In genomic region chr14:99538275-99538674, GRCh38 we compare ENCODE assay signal across 12 cellular contexts. TPM values are rescaled to one million over a fixed set of nuclear protein-coding genes. Genes with fewer than 3 reads are reported as not detected.
DNase-seq lines count a peak whose midpoint lies in the region; ATAC-seq and TF ChIP-seq lines count a peak whose summit lies in the region.
"Had no signal": no experiment of that assay in that cellular context is flagged by ENCODE, and none has a peak within 500 bp of the region (broad histone marks: within the 10 kb centered on the region; RNA-seq: fewer than 3 reads in every experiment).

No MANE protein-coding gene starts in this region.

- peaks cover 47% of the 10 kb centered on the region for H3K4me1 Mint-ChIP-seq in osteocyte (ENCODE audit: unreplicated experiment)

- peak; percentile 35 for DNase-seq in EH (ENCODE audit: low read depth)
- DNase-seq in RWPE1 (ENCODE audit: low spot score): no peak
- DNase-seq in fibroblast of peridontal ligament (ENCODE audit: extremely low read depth): peak; percentile 19
- no peak for DNase-seq in osteocyte (ENCODE audit: extremely low spot score, unreplicated experiment)
- DNase-seq in NCI-H146 treated with DMSO at 0.1 percent for 48 hours (lab: John Stamatoyannopoulos, UW; ENCODE audit: unreplicated experiment): no peak
- DNase-seq in NCI-H187 treated with DMSO at 0.1 percent for 48 hours (lab: John Stamatoyannopoulos, UW): no peak
- DNase-seq: NCI-H1436 treated with DMSO at 0.1 percent for 48 hours had no signal

- H3K9me3 Mint-ChIP-seq in osteocyte (ENCODE audit: unreplicated experiment): no peaks in the 10 kb centered on the region
- H3K9me3 Mint-ChIP-seq: activated T-helper 2 cell treated with anti-CD3 and anti-CD28 coated beads, Interferon-gamma antibody, Interleukin-2, Interleukin-4, amounts not matched to agents 10 μg/mL and 5 μg/mL and 100 μg/mL, durations not matched to agents 14 hours and 24 hours and 36 hours had no signal

- H3K36me3 Mint-ChIP-seq in osteocyte (ENCODE audit: unreplicated experiment): no peaks in the 10 kb centered on the region

- peak overlapping the region; percentile 23 for H3K27ac Mint-ChIP-seq in osteocyte (ENCODE audit: unreplicated experiment)
- H3K27ac Mint-ChIP-seq: activated T-helper 2 cell treated with anti-CD3 and anti-CD28 coated beads, Interferon-gamma antibody, Interleukin-2, Interleukin-4, amounts not matched to agents 10 μg/mL and 5 μg/mL and 100 μg/mL, durations not matched to agents 14 hours and 24 hours and 36 hours had no signal

- POLR2A ChIA-PET in RWPE1 (lab: Yijun Ruan, JAX; ENCODE audit: low non-redundant PET): interaction anchor here (0.5 kb wide), 1 partner anchor 75 kb away, joined by 5 read pairs; no protein-coding TSS in a partner anchor

- H3K4me3 Mint-ChIP-seq in osteocyte (ENCODE audit: unreplicated experiment): no peak overlapping the region

- TF ChIP-seq CTCF in RWPE1 (conservative IDR thresholded peaks at IDR 0.05; ENCODE audit: low read depth): no peak
- no peak for TF ChIP-seq CTCF in osteocyte (IDR thresholded peaks at IDR 0.05)

- ATAC-seq in HG03025 (IDR thresholded peaks at IDR 0.05; ENCODE audit: low FRiP score, unreplicated experiment) (no peak), HG03196 (IDR thresholded peaks at IDR 0.05; ENCODE audit: unreplicated experiment) (no peak)

- CTCF ChIA-PET in RWPE1 (lab: Yijun Ruan, JAX): interaction anchor here (0.6 to 1.6 kb wide), 3 partner anchors 9 to 20 kb away, joined by 3 to 5 read pairs (median 3); no protein-coding TSS in a partner anchor

- H3K27ac ChIP-seq in RWPE1: peak overlapping the region; percentile 65
- H3K27ac ChIP-seq: coronary artery, tibial nerve had no signal

- no peaks in the 10 kb centered on the region for H3K27me3 Mint-ChIP-seq in osteocyte (ENCODE audit: unreplicated experiment)

RNA-seq across cellular contexts. Expression of gene CCNK, which starts 57.1 kb away (rescaled TPM):
- 55.8 and 57.4 TPM in 2 replicates for total RNA-seq in osteocyte

RNA-seq across cellular contexts. Expression of gene SETD3, which starts 57.6 kb away (rescaled TPM):
- total RNA-seq in osteocyte: 49.1 and 49.8 TPM in 2 replicates

Comparison
In these comparisons a context has a peak if more than half of its experiments do, and no peak if none do; other contexts are left out.
1. DNase-seq: peak in EH (single experiment) and fibroblast of peridontal ligament (single experiment); none in RWPE1 (single experiment), osteocyte (single experiment), NCI-H146 treated with DMSO at 0.1 percent for 48 hours (single experiment) and NCI-H187 treated with DMSO at 0.1 percent for 48 hours (single experiment).